In the genomic region with DNA sequence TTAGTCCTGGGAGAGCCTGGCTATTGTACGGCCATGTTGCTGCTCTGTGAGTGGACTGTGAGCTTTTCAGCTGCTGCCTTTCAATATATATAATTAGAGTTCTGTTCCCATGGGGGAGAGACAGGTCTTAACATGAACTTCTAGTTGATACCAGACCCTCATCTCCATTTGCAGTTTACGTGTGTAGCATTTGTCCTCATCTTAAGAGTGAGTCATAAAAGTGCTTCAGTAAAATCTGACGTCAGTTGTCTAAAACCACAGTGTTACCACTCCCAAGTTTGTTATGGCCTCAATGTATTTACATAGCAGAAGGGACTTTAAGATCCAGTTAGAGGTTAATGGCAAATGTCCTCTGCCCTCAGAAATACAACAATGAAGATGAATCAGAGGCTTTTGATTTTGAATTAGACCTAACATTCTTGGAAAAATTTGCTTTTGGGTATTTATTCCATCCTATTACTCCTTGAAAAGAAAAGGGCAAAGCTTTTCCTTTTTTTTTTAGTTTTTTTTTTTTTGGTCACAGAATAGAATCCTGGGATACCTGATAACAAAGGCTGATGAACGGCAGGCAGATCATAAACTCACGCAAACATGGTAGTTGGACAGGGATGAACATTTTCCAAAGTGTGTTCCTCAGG, we compare ENCODE assay signal across 11 cellular contexts. TPM values are rescaled to one million over a fixed set of nuclear protein-coding genes. Genes with fewer than 3 reads are reported as not detected.
A peak's percentile ranks its signal among the peaks of the same experiment; 100 is the strongest.
DNase-seq lines count a peak whose midpoint lies in the region; ATAC-seq, FAIRE-seq and TF ChIP-seq lines count a peak whose summit lies in the region.
"Had no signal": no experiment of that assay in that cellular context is flagged by ENCODE, and none has a peak within 500 bp of the region (broad histone marks: within the 10 kb centered on the region; RNA-seq: fewer than 3 reads in every experiment).

No MANE protein-coding gene starts in this region.

- no peak overlapping the region for H2BK15ac ChIP-seq in mesenchymal stem cell (ENCODE audit: low read depth, poor library complexity, severe bottlenecking)

- no peak overlapping the region for H3K4me2 ChIP-seq in mesenchymal stem cell (ENCODE audit: low read length, poor library complexity, severe bottlenecking)

- H3K79me1 ChIP-seq in mesenchymal stem cell (replicated peaks; ENCODE audit: low read length, poor library complexity, severe bottlenecking) = no peaks in the 10 kb centered on the region

- H2BK5ac ChIP-seq in mesenchymal stem cell (ENCODE audit: low read depth, low read length, poor library complexity, severe bottlenecking) = no peak overlapping the region

- H4K8ac ChIP-seq in mesenchymal stem cell (ENCODE audit: low read length) = no peak overlapping the region

- no peaks in the 10 kb centered on the region for H3K36me3 ChIP-seq in mesenchymal stem cell (ENCODE audit: control insufficient read depth in 1 of 2, insufficient read depth in 2 of 2, low read depth in 1 of 2, low read length in 2 of 2)
- H3K36me3 ChIP-seq: transverse colon had no signal

- H3K4ac ChIP-seq in mesenchymal stem cell (ENCODE audit: low read depth in 1 of 2, low read length in 2 of 2) = no peak overlapping the region

- H2AK5ac ChIP-seq in mesenchymal stem cell (ENCODE audit: low read length, severe bottlenecking) = no peak overlapping the region

- no peaks in the 10 kb centered on the region for H3K27me3 ChIP-seq in mesenchymal stem cell (ENCODE audit: control insufficient read depth in 1 of 2, insufficient read depth in 1 of 2, low read length in 2 of 2)

- H2BK12ac ChIP-seq in mesenchymal stem cell (ENCODE audit: low read length in 2 of 2) = no peak overlapping the region

- H3K27ac ChIP-seq in mesenchymal stem cell (ENCODE audit: low read length, poor library complexity, severe bottlenecking) = no peak overlapping the region
- H3K27ac ChIP-seq: transverse colon had no signal

- H3K9ac ChIP-seq in mesenchymal stem cell (ENCODE audit: low read length) = no peak overlapping the region

- no peak overlapping the region for H3K14ac ChIP-seq in mesenchymal stem cell (ENCODE audit: low read length in 2 of 2)

- no peak for ATAC-seq in HG02973 (IDR thresholded peaks at IDR 0.05; ENCODE audit: unreplicated experiment)
- ATAC-seq in HG02885 (IDR thresholded peaks at IDR 0.05; ENCODE audit: poor library complexity, unreplicated experiment) = no peak

- DNase-seq in DMS153 treated with DMSO at 0.1 percent for 48 hours (lab: John Stamatoyannopoulos, UW; ENCODE audit: unreplicated experiment) = peak; percentile 48
- peak; percentile 51 for DNase-seq in NCI-H1105 (lab: John Stamatoyannopoulos, UW)
- DNase-seq in SW480 (ENCODE audit: low spot score) = peak; percentile 73
- DNase-seq in mesenchymal stem cell = peak; percentile 93
- no peak for DNase-seq in NOMO-1 (lab: John Stamatoyannopoulos, UW; ENCODE audit: unreplicated experiment in 2 of 2)
- no peak for DNase-seq in GM12891 (ENCODE audit: insufficient read length, low spot score)
- DNase-seq: transverse colon had no signal

- H3K23ac ChIP-seq in mesenchymal stem cell (ENCODE audit: low read length in 2 of 2) = no peak overlapping the region

- no peak for FAIRE-seq in GM12891 (lab: Jason Lieb, UNC)
- FAIRE-seq: colon had no signal

- no peak overlapping the region for H2BK120ac ChIP-seq in mesenchymal stem cell (ENCODE audit: low read depth, low read length)

- 47% methylated on average over 4 of the region's 5 CpGs for WGBS in mesenchymal stem cell

- no peak overlapping the region for H3K4me3 ChIP-seq in mesenchymal stem cell (ENCODE audit: insufficient read depth in 1 of 2, low read depth in 1 of 2, low read length in 2 of 2)
- H3K4me3 ChIP-seq: transverse colon had no signal

- H3K18ac ChIP-seq in mesenchymal stem cell (ENCODE audit: low read depth in 1 of 2, low read length in 2 of 2) = no peak overlapping the region

- no peak overlapping the region for H2AFZ ChIP-seq in mesenchymal stem cell (ENCODE audit: low read depth, low read length)

- H4K91ac ChIP-seq in mesenchymal stem cell (ENCODE audit: low read length) = no peak overlapping the region

- no peak for TF ChIP-seq POLR2A in GM12891 (IDR thresholded peaks at IDR 0.05; ENCODE audit: low read depth, low read length)

- H3K9me3 ChIP-seq in mesenchymal stem cell (ENCODE audit: control insufficient read depth, low read length) = no peaks in the 10 kb centered on the region
- H3K9me3 ChIP-seq: transverse colon had no signal

- no peaks in the 10 kb centered on the region for H3K4me1 ChIP-seq in mesenchymal stem cell (ENCODE audit: control insufficient read depth, insufficient read depth, low read depth, low read length)

TF ChIP-seq in GM12891, 5 proteins besides CTCF, POLR2A, EP300 and RAD21:
- no peak for TF ChIP-seq PAX5 (IDR thresholded peaks at IDR 0.05; ENCODE audit: insufficient read depth, low read length, severe bottlenecking)
- no peak for TF ChIP-seq POU2F2 (IDR thresholded peaks at IDR 0.05; ENCODE audit: low read depth, low read length)
- no peak for TF ChIP-seq TAF1 (IDR thresholded peaks at IDR 0.05; ENCODE audit: low read depth, low read length)
- no peak for TF ChIP-seq POLR2AphosphoS5 (IDR thresholded peaks at IDR 0.05; ENCODE audit: low read depth, low read length)
- TF ChIP-seq SPI1 (IDR thresholded peaks at IDR 0.05; ENCODE audit: low read depth, low read length) = no peak

RNA-seq across cellular contexts. Expression of a gene that starts 38.6 kb away (rescaled TPM):
- polyA plus RNA-seq in mesenchymal stem cell (2013, experiment 1 of 2) = not detected
- polyA plus RNA-seq in mesenchymal stem cell (2013, experiment 2 of 2) = not detected
- polyA plus RNA-seq in GM12891 (2012; ENCODE audit: low read depth, missing spikeins) = not detected
- polyA plus RNA-seq: neural cell had no signal

Comparison
In these comparisons a context has a peak if more than half of its experiments do, and no peak if none do; other contexts are left out.
1. DNase-seq: peak in DMS153 treated with DMSO at 0.1 percent for 48 hours (single experiment), NCI-H1105 (single experiment), SW480 (single experiment) and mesenchymal stem cell (single experiment); none in NOMO-1 (0 of 2) and GM12891 (single experiment).